14 cellular contexts compared by ENCODE assay signal in the genomic region with DNA sequence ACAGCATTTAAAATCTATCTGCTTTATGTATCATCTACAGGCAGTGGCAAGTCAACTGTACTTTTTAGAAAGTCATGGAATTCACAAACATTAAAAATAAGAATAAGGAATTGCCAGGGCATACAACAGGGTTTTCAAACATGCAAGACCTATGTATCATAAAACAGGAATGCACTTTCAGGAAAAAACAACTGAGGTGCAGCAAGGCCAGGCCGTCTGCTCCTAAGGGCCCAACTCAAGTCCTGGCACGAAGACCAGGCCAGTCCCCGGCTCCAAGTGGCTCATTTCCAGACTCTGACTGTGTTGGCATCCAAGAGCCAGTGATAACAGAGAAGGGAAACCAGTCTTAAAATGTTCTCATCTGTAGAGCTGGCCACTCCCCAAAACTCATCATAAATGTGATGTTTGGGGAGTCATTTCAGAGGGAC. TPM values are rescaled to one million over a fixed set of nuclear protein-coding genes. Genes with fewer than 3 reads are reported as not detected.
DNase-seq lines count a peak whose midpoint lies in the region; ATAC-seq and TF ChIP-seq lines count a peak whose summit lies in the region.
"Had no signal": no experiment of that assay in that cellular context is flagged by ENCODE, and none has a peak within 500 bp of the region (broad histone marks: within the 10 kb centered on the region; RNA-seq: fewer than 3 reads in every experiment).

No MANE protein-coding gene starts in this region.

- no peak overlapping the region for H3K27ac Mint-ChIP-seq in GM23338

- DNase-seq in EH (ENCODE audit: low read depth) (peak; percentile 94), amniotic stem cell (lab: John Stamatoyannopoulos, UW) (peak; percentile 77), Right ventricle myocardium superior (peak; percentile 85), sigmoid colon (peak; percentile 92), GM23338 (ENCODE audit: low spot score) (no peak), KG1 (lab: John Stamatoyannopoulos, UW) (no peak)
- DNase-seq in activated naive CD4-positive, alpha-beta T cell (lab: John Stamatoyannopoulos, UW), result no peak
- DNase-seq: activated CD4-positive, alpha-beta T cell treated with anti-CD3 and anti-CD28 coated beads for 1 hour; DMS153; NCI-H748 treated with DMSO at 0.1 percent for 48 hours had no signal

- no peaks in the 10 kb centered on the region for H3K79me2 ChIP-seq in GM23338 (replicated peaks; ENCODE audit: insufficient read depth)

- H3K4me1 ChIP-seq in sigmoid colon, result peaks cover 0 to 92% (median 79%) of the 10 kb centered on the region in 4 donors
- no peaks in the 10 kb centered on the region; the same call in 1 of the 2 replicates for H3K4me1 ChIP-seq in GM23338 (ENCODE audit: insufficient read depth)

- ATAC-seq in Right ventricle myocardium superior (ENCODE audit: poor library complexity), result peak; percentile 80
- ATAC-seq in GM23338, result no peak
- no peak for ATAC-seq in GM21619 (IDR thresholded peaks at IDR 0.05; ENCODE audit: unreplicated experiment)

- no peaks in the 10 kb centered on the region for H4K20me1 ChIP-seq in GM23338 (replicated peaks; ENCODE audit: insufficient read depth)

- H3K9me3 ChIP-seq in sigmoid colon, result no peaks in the 10 kb centered on the region

- H3K27me3 Mint-ChIP-seq in GM23338 (ENCODE audit: insufficient read depth, low read depth, poor library complexity), result peaks cover 14% of the 10 kb centered on the region

- TF ChIP-seq CTCF in sigmoid colon (IDR thresholded peaks at IDR 0.05) (no peak), GM23338 (conservative IDR thresholded peaks at IDR 0.05; ENCODE audit: low read depth in 2 of 2) (no peak)

- H3K36me3 Mint-ChIP-seq in GM23338 (ENCODE audit: low read depth), result no peaks in the 10 kb centered on the region

- no peak overlapping the region for H2AFZ ChIP-seq in GM23338

- intact Hi-C loops in Right ventricle myocardium superior (cut with DNase I) (no loop called here), sigmoid colon (cut with DNase I) (no loop called here)

- no peaks in the 10 kb centered on the region for H3F3A ChIP-seq in GM23338 (replicated peaks; ENCODE audit: low read depth)

- TF ChIP-seq POLR2A in sigmoid colon (IDR thresholded peaks at IDR 0.05), result no peak

- H3K27ac ChIP-seq in sigmoid colon (peak overlapping the region; percentile 74 to 94 (median 91)), GM23338 (ENCODE audit: low read depth) (no peak overlapping the region)

- 46 to 52% methylated on average over 3 of the region's 3 CpGs for WGBS in sigmoid colon, 2 donors

- no peaks in the 10 kb centered on the region for H3K9me3 Mint-ChIP-seq in GM23338
- H3K9me3 Mint-ChIP-seq: central memory CD8-positive, alpha-beta T cell had no signal

- no peak overlapping the region for H3K4me2 ChIP-seq in GM23338

- no peaks in the 10 kb centered on the region for H3K36me3 ChIP-seq in sigmoid colon
- H3K36me3 ChIP-seq in GM23338 (ENCODE audit: insufficient read depth), result no peaks in the 10 kb centered on the region

- H3K4me1 Mint-ChIP-seq in GM23338, result peaks cover 9% of the 10 kb centered on the region

- H3K27me3 ChIP-seq in sigmoid colon, result no peaks in the 10 kb centered on the region
- peaks cover 14% of the 10 kb centered on the region for H3K27me3 ChIP-seq in GM23338 (ENCODE audit: insufficient read depth)

- H3K4me3 Mint-ChIP-seq in GM23338, result no peak overlapping the region
- H3K4me3 Mint-ChIP-seq: central memory CD8-positive, alpha-beta T cell had no signal

- H3K4me3 ChIP-seq in sigmoid colon (no peak overlapping the region), GM23338 (no peak overlapping the region)

- 0 out of 2 replicates have a peak, but pooled peaks cover 2% of the 10 kb centered on the region for H3K9me2 ChIP-seq in GM23338 (ENCODE audit: insufficient read depth)

- no peak for TF ChIP-seq EP300 in sigmoid colon (IDR thresholded peaks at IDR 0.05)

TF ChIP-seq in GM23338, 12 proteins besides CTCF, POLR2A, EP300 and RAD21 (continues in another document):
- TF ChIP-seq JUNB (IDR thresholded peaks at IDR 0.05; ENCODE audit: unreplicated experiment) (no peak), NANOG (IDR thresholded peaks at IDR 0.05; ENCODE audit: borderline replicate concordance) (no peak), EZH2 (IDR thresholded peaks at IDR 0.05; ENCODE audit: low read depth, unreplicated experiment) (no peak), ZNF114 (CRISPR knock-in tag; IDR thresholded peaks at IDR 0.05) (no peak)
- TF ChIP-seq, protein P1, sequence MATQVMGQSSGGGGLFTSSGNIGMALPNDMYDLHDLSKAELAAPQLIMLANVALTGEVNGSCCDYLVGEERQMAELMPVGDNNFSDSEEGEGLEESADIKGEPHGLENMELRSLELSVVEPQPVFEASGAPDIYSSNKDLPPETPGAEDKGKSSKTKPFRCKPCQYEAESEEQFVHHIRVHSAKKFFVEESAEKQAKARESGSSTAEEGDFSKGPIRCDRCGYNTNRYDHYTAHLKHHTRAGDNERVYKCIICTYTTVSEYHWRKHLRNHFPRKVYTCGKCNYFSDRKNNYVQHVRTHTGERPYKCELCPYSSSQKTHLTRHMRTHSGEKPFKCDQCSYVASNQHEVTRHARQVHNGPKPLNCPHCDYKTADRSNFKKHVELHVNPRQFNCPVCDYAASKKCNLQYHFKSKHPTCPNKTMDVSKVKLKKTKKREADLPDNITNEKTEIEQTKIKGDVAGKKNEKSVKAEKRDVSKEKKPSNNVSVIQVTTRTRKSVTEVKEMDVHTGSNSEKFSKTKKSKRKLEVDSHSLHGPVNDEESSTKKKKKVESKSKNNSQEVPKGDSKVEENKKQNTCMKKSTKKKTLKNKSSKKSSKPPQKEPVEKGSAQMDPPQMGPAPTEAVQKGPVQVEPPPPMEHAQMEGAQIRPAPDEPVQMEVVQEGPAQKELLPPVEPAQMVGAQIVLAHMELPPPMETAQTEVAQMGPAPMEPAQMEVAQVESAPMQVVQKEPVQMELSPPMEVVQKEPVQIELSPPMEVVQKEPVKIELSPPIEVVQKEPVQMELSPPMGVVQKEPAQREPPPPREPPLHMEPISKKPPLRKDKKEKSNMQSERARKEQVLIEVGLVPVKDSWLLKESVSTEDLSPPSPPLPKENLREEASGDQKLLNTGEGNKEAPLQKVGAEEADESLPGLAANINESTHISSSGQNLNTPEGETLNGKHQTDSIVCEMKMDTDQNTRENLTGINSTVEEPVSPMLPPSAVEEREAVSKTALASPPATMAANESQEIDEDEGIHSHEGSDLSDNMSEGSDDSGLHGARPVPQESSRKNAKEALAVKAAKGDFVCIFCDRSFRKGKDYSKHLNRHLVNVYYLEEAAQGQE (IDR thresholded peaks at IDR 0.05; ENCODE audit: unreplicated experiment), result no peak

RNA-seq across cellular contexts. Expression of a gene that starts 7.1 kb away (rescaled TPM):
- total RNA-seq in Right ventricle myocardium superior (8.3 TPM), sigmoid colon (10 to 100 TPM; 14.3 to 21.2 (median 17.4) TPM)
- polyA plus RNA-seq in sigmoid colon (1 to 10 TPM; 1.2 to 4.2 (median 3.6) TPM), GM23338 (2016; fragmentation: Nextera tagmentation; extraction: Ambion mirVana) (11.5 and 13.0 TPM in 2 replicates)
- total RNA-seq in GM23338 (2014; rRNA removed; shearing (Covaris generic)), result 4.6 and 5.2 TPM in 2 replicates

RNA-seq across cellular contexts. Expression of a gene that starts 32.2 kb away (rescaled TPM):
- not detected for total RNA-seq in Right ventricle myocardium superior
- not detected for total RNA-seq in sigmoid colon
- under 1 TPM in 1 of 3 donors, not detected in 2; 0.06 TPM for polyA plus RNA-seq in sigmoid colon
- not detected in 2 replicates for total RNA-seq in GM23338 (2014; rRNA removed; shearing (Covaris generic))
- not detected in 2 replicates for polyA plus RNA-seq in GM23338 (2016; fragmentation: Nextera tagmentation; extraction: Ambion mirVana)
- total RNA-seq: HT-29, mononuclear cell had no signal

Comparison
In these comparisons a context has a peak if more than half of its experiments do, and no peak if none do; other contexts are left out.
1. DNase-seq: peak in EH (single experiment), amniotic stem cell (single experiment), Right ventricle myocardium superior (single experiment) and sigmoid colon (single experiment); none in GM23338 (single experiment), KG1 (single experiment) and activated naive CD4-positive, alpha-beta T cell (0 of 4).